Comparison of ENCODE assay signal across 8 cellular contexts in the genomic region with DNA sequence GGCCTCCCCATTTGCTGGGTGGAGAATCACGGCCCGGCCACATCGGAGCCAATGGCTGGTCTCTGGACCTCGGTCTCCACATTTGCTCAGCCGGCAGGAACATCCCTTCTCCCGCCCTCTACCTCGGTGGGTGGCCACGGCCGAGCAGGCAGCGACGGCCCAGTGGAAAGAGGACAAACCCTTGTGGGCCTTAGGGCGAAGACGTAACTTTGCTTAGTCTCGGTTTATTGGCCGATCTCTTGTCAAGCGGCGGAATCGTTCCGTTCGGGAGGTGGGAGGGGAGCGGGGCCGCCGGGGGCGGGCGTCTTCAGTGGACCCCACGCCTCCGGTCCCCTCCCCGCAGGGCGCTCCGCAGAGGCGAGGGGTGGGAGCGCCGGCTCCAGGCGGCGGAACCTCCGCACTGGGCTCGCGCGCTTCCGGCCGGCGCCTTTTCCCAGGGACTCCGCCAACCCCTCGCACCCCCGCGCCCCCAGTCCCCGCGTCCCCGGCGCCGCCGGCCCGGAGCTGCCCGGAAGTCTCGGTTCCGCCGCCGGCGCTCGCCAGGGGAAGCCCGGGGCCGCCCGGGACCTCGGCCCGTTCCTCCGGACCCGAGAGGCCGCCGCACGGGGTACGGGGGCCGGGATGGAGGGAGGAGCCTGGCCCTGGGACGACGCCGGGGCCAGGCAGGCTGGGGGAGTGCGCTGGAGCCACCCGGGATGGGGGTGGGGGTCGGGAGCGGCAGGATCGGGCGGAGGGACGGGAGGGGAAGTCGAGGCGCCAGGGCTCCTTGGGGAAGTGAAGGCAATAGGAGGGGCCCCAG. TPM values are rescaled to one million over a fixed set of nuclear protein-coding genes. Genes with fewer than 3 reads are reported as not detected.
DNase-seq lines count a peak whose midpoint lies in the region; ATAC-seq and TF ChIP-seq lines count a peak whose summit lies in the region.

A gene with protein sequence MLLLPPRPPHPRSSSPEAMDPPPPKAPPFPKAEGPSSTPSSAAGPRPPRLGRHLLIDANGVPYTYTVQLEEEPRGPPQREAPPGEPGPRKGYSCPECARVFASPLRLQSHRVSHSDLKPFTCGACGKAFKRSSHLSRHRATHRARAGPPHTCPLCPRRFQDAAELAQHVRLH (plus strand): TSS at position 426 of the 799 bp plus-strand sequence. CDS start 1,507 bp downstream, outside the sequence.

- H3K27ac ChIP-seq in RWPE2 (ENCODE audit: poor library complexity, severe bottlenecking) (peak within 1 kb of the TSS; percentile 89), upper lobe of right lung (peak within 1 kb of the TSS; percentile 84)

- H3K27me3 ChIP-seq in RWPE2 (ENCODE audit: insufficient read depth, poor library complexity, severe bottlenecking) (no peaks in the 10 kb centered on the region), neuron (ENCODE audit: insufficient read depth, low read length) (no peaks in the 10 kb centered on the region), upper lobe of right lung (no peaks in the 10 kb centered on the region)

- H3K36me3 ChIP-seq in RWPE2 (ENCODE audit: low read depth) (peaks cover 16% of the 10 kb centered on the region), neuron (ENCODE audit: insufficient read depth, low read length) (peaks cover 16% of the 10 kb centered on the region), upper lobe of right lung (peaks cover 13% of the 10 kb centered on the region)

- DNase-seq in GM03348 (ENCODE audit: low spot score) = peak; percentile 86
- DNase-seq in HK-2 (ENCODE audit: unreplicated experiment) = peak; percentile 86
- no peak for DNase-seq in RWPE2 (ENCODE audit: low spot score)
- peak in 1 of 2 donors; percentile 72 for DNase-seq in activated naive CD4-positive, alpha-beta T cell treated with anti-CD3 and anti-CD28 coated beads, Interleukin-2, amount 50 U/mL, for 72 hours (ENCODE audit: low spot score in 2 of 2)
- DNase-seq in germinal center (ENCODE audit: low spot score) = peak; percentile 57
- peak; percentile 86 for DNase-seq in upper lobe of right lung
- DNase-seq in KBM-7 = no peak

- peak within 1 kb of the TSS; percentile 29 for H2AFZ ChIP-seq in neuron (ENCODE audit: low read depth, low read length)

- intact Hi-C loops in upper lobe of right lung (cut with DNase I) = no loop called here

- H3K27ac Mint-ChIP-seq in activated naive CD4-positive, alpha-beta T cell treated with anti-CD3 and anti-CD28 coated beads, Interleukin-2, amount 50 U/mL, for 72 hours = peak within 1 kb of the TSS; percentile 88 to 96

- peak; percentile 49 for ATAC-seq in RWPE2 (ENCODE audit: low read depth)
- peak in 1 of 2 donors; percentile 47 for ATAC-seq in activated naive CD4-positive, alpha-beta T cell treated with anti-CD3 and anti-CD28 coated beads, Interleukin-2, amount 50 U/mL, for 72 hours
- peak; percentile 75 for ATAC-seq in upper lobe of right lung

- H3K9me3 ChIP-seq in RWPE2 (ENCODE audit: severe bottlenecking) (no peaks in the 10 kb centered on the region), neuron (ENCODE audit: low read length) (no peaks in the 10 kb centered on the region), upper lobe of right lung (no peaks in the 10 kb centered on the region)

- H3K4me3 ChIP-seq in RWPE2 (ENCODE audit: severe bottlenecking) = peak within 1 kb of the TSS; percentile 47
- peak within 1 kb of the TSS; percentile 74 for H3K4me3 ChIP-seq in neuron (ENCODE audit: low read length)
- peak within 1 kb of the TSS; percentile 89 for H3K4me3 ChIP-seq in upper lobe of right lung

- H3K4me1 ChIP-seq in RWPE2 (ENCODE audit: insufficient read depth, poor library complexity, severe bottlenecking) (peaks cover 4% of the 10 kb centered on the region), neuron (ENCODE audit: insufficient read depth, low read length) (peaks cover 45% of the 10 kb centered on the region), upper lobe of right lung (peaks cover 62% of the 10 kb centered on the region)

- H3K36me3 Mint-ChIP-seq in activated naive CD4-positive, alpha-beta T cell treated with anti-CD3 and anti-CD28 coated beads, Interleukin-2, amount 50 U/mL, for 72 hours = peaks cover 36 to 66% of the 10 kb centered on the region in 2 donors

- peaks cover 4% of the 10 kb centered on the region in 2 donors for H3K9me3 Mint-ChIP-seq in activated naive CD4-positive, alpha-beta T cell treated with anti-CD3 and anti-CD28 coated beads, Interleukin-2, amount 50 U/mL, for 72 hours

- in situ Hi-C loops in KBM-7 (cut with MboI; ENCODE audit: low pct_unique_long_range_greater_than_20kb, low sequenced_read_pairs) = no loop called here

- TF ChIP-seq CTCF in RWPE2 (IDR thresholded peaks at IDR 0.05; ENCODE audit: poor library complexity, severe bottlenecking) = no peak
- TF ChIP-seq CTCF in upper lobe of right lung (IDR thresholded peaks at IDR 0.05) = no peak

RNA-seq across cellular contexts. Expression of the gene that starts here (rescaled TPM):
- 10 to 100 TPM; 18.2 to 33.9 TPM for total RNA-seq in activated naive CD4-positive, alpha-beta T cell treated with anti-CD3 and anti-CD28 coated beads, Interleukin-2, amount 50 U/mL, for 72 hours
- total RNA-seq in upper lobe of right lung = 30.7 TPM

Comparison
In these comparisons a context has a peak if more than half of its experiments do, and no peak if none do; other contexts are left out.
1. DNase-seq: peak in GM03348 (single experiment), HK-2 (single experiment), germinal center (single experiment) and upper lobe of right lung (single experiment); none in RWPE2 (single experiment) and KBM-7 (single experiment).
2. Peak in every context shown above with its lines, with median percentiles within 50 percentile points of each other: H3K4me3 ChIP-seq.